Comparison of ENCODE assay signal across 1 cellular context in the genomic region with DNA sequence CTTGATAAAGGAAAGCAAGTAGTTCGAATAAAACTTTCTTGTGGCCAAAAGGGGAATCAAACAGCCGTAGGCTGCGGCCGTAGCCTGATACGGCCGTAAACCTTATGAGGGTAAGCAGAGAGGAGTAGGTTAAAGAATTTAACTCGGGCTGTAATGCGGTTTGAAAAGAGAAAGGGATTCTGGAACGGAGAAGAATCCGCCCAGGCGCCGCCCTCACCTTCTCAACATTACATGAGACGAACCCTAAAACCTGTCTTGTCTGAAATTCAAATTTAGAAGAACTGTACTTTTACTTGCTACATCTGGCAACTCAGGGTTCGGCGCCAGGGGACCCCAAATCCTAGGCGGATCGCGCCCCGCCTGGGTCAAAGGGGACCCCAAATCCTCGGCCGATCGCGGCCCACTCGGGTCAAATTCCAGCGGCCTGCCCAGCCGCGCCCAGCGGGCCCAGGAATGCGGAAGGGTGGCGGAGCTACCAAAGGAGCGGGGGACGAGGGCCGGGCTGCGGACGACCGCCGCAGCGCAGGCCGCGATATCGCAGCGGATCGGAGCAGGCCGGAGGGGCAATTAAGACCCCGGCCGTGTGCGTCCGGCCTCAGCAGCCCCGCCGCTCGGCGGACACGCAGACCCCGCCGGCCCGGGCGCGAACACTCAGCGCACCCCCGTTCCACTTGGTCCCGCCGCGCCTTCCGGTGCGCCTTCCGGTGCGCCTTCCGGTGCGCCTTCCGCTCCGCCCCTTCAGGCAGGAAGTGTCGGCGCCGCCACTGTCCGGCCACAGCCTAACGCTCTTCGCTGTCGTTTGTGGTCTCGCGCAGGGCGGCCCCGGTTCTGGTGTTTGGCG.
A peak's percentile ranks its signal among the peaks of the same experiment; 100 is the strongest.
TF ChIP-seq lines count a peak whose summit lies in the region.

A gene (plus strand): TSS at position 741 of the 841 bp plus-strand sequence. CDS start 10,766 bp downstream, outside the sequence.

TF ChIP-seq in HepG2, 621 proteins besides CTCF, POLR2A, EP300 and RAD21 (continued from another document and continues in another):
- TF ChIP-seq, protein P1, sequence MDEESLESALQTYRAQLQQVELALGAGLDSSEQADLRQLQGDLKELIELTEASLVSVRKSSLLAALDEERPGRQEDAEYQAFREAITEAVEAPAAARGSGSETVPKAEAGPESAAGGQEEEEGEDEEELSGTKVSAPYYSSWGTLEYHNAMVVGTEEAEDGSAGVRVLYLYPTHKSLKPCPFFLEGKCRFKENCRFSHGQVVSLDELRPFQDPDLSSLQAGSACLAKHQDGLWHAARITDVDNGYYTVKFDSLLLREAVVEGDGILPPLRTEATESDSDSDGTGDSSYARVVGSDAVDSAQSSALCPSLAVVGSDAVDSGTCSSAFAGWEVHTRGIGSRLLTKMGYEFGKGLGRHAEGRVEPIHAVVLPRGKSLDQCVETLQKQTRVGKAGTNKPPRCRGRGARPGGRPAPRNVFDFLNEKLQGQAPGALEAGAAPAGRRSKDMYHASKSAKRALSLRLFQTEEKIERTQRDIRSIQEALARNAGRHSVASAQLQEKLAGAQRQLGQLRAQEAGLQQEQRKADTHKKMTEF (CRISPR knock-in tag; IDR thresholded peaks at IDR 0.05) = peak; percentile 93
- TF ChIP-seq TARDBP (CRISPR knock-in tag; IDR thresholded peaks at IDR 0.05) (peak; percentile 20; the same call in 1 of the 2 replicates), NCOA1 (CRISPR knock-in tag; IDR thresholded peaks at IDR 0.05) (0 out of 2 replicates have a peak, but pooled peaks have one; percentile 68), GABPA (IDR thresholded peaks at IDR 0.05; ENCODE audit: low read depth, low read length) (peak; percentile 94), GABPA (CRISPR knock-in tag; IDR thresholded peaks at IDR 0.05; ENCODE audit: low read depth) (peak; percentile 87), ZNF468 (CRISPR knock-in tag; IDR thresholded peaks at IDR 0.05) (0 out of 2 replicates have a peak, but pooled peaks have one; percentile 52), ZFP36L1 (CRISPR knock-in tag; IDR thresholded peaks at IDR 0.05) (no peak), HIVEP1 (CRISPR knock-in tag; IDR thresholded peaks at IDR 0.05) (0 out of 2 replicates have a peak, but pooled peaks have one; percentile 39), HHEX (CRISPR knock-in tag; IDR thresholded peaks at IDR 0.05) (no peak), TBX3 (IDR thresholded peaks at IDR 0.05; ENCODE audit: borderline replicate concordance) (peak; percentile 92), ZNF274 (CRISPR knock-in tag; IDR thresholded peaks at IDR 0.05) (peak; percentile 83), TMF1 (CRISPR knock-in tag; IDR thresholded peaks at IDR 0.05; ENCODE audit: low read depth) (no peak), ISL2 (CRISPR knock-in tag; IDR thresholded peaks at IDR 0.05) (peak; percentile 50), TEAD2 (CRISPR knock-in tag; IDR thresholded peaks at IDR 0.05) (peak; percentile 76), ZNF101 (CRISPR knock-in tag; IDR thresholded peaks at IDR 0.05; ENCODE audit: borderline replicate concordance, low read depth) (no peak), SRY (CRISPR knock-in tag; IDR thresholded peaks at IDR 0.05) (peak; percentile 83; the same call in 1 of the 2 replicates), ZNF720 (CRISPR knock-in tag; IDR thresholded peaks at IDR 0.05) (no peak), ZNF564 (CRISPR knock-in tag; IDR thresholded peaks at IDR 0.05) (no peak), BHLHE40 (IDR thresholded peaks at IDR 0.05; ENCODE audit: low read length) (peak; percentile 95), SIX1 (CRISPR knock-in tag; IDR thresholded peaks at IDR 0.05; ENCODE audit: borderline replicate concordance) (peak; percentile 51; the same call in 1 of the 2 replicates), REPIN1 (CRISPR knock-in tag; IDR thresholded peaks at IDR 0.05; ENCODE audit: borderline replicate concordance, low read depth) (0 out of 2 replicates have a peak, but pooled peaks have one; percentile 58), ZNF7 (CRISPR knock-in tag; IDR thresholded peaks at IDR 0.05) (no peak), CBFB (CRISPR knock-in tag; IDR thresholded peaks at IDR 0.05) (peak; percentile 88), ZBTB20 (CRISPR knock-in tag; IDR thresholded peaks at IDR 0.05; ENCODE audit: borderline replicate concordance, low read depth) (no peak), HDAC6 (IDR thresholded peaks at IDR 0.05; ENCODE audit: low read depth, low read length) (no peak), YY1 (IDR thresholded peaks at IDR 0.05; ENCODE audit: insufficient read depth, insufficient replicate concordance, low read depth, low read length) (peak; percentile 49), ZNF629 (CRISPR knock-in tag; conservative IDR thresholded peaks at IDR 0.05) (no peak), ZNF841 (CRISPR knock-in tag; IDR thresholded peaks at IDR 0.05; ENCODE audit: borderline replicate concordance) (no peak), HMGA1 (CRISPR knock-in tag; conservative IDR thresholded peaks at IDR 0.05) (no peak), YEATS2 (CRISPR knock-in tag; IDR thresholded peaks at IDR 0.05; ENCODE audit: borderline replicate concordance) (peak; percentile 78), TOPORS (CRISPR knock-in tag; IDR thresholded peaks at IDR 0.05) (no peak; the same call in 1 of the 2 replicates), ZNF614 (CRISPR knock-in tag; IDR thresholded peaks at IDR 0.05; ENCODE audit: borderline replicate concordance) (no peak), ZNF460 (CRISPR knock-in tag; IDR thresholded peaks at IDR 0.05; ENCODE audit: borderline replicate concordance) (no peak), PCBP1 (IDR thresholded peaks at IDR 0.05; ENCODE audit: borderline replicate concordance, low read depth, low read length) (peak; percentile 86; the same call in 1 of the 2 replicates), BORCS8-MEF2B (CRISPR knock-in tag; IDR thresholded peaks at IDR 0.05) (peak; percentile 57; the same call in 1 of the 2 replicates), FOSL1 (CRISPR knock-in tag; IDR thresholded peaks at IDR 0.05; ENCODE audit: borderline replicate concordance) (no peak), SRF (IDR thresholded peaks at IDR 0.05; ENCODE audit: low read depth, low read length) (no peak), ZNF660 (CRISPR knock-in tag; IDR thresholded peaks at IDR 0.05; ENCODE audit: borderline replicate concordance, low read depth) (no peak), ZNF788 (CRISPR knock-in tag; IDR thresholded peaks at IDR 0.05; ENCODE audit: borderline replicate concordance) (peak; percentile 80)
- TF ChIP-seq, protein P2, sequence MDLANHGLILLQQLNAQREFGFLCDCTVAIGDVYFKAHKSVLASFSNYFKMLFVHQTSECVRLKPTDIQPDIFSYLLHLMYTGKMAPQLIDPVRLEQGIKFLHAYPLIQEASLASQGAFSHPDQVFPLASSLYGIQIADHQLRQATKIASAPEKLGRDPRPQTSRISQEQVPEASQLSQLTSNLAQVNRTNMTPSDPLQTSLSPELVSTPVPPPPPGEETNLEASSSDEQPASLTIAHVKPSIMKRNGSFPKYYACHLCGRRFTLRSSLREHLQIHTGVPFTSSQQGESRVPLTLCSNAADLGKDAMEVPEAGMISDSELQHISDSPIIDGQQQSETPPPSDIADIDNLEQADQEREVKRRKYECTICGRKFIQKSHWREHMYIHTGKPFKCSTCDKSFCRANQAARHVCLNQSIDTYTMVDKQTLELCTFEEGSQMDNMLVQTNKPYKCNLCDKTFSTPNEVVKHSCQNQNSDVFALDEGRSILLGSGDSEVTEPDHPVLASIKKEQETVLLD (CRISPR knock-in tag; IDR thresholded peaks at IDR 0.05; ENCODE audit: low read depth) = no peak
- TF ChIP-seq, protein P3, sequence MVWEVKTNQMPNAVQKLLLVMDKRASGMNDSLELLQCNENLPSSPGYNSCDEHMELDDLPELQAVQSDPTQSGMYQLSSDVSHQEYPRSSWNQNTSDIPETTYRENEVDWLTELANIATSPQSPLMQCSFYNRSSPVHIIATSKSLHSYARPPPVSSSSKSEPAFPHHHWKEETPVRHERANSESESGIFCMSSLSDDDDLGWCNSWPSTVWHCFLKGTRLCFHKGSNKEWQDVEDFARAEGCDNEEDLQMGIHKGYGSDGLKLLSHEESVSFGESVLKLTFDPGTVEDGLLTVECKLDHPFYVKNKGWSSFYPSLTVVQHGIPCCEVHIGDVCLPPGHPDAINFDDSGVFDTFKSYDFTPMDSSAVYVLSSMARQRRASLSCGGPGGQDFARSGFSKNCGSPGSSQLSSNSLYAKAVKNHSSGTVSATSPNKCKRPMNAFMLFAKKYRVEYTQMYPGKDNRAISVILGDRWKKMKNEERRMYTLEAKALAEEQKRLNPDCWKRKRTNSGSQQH (CRISPR knock-in tag; IDR thresholded peaks at IDR 0.05; ENCODE audit: low read depth) = no peak
- TF ChIP-seq, protein P4, sequence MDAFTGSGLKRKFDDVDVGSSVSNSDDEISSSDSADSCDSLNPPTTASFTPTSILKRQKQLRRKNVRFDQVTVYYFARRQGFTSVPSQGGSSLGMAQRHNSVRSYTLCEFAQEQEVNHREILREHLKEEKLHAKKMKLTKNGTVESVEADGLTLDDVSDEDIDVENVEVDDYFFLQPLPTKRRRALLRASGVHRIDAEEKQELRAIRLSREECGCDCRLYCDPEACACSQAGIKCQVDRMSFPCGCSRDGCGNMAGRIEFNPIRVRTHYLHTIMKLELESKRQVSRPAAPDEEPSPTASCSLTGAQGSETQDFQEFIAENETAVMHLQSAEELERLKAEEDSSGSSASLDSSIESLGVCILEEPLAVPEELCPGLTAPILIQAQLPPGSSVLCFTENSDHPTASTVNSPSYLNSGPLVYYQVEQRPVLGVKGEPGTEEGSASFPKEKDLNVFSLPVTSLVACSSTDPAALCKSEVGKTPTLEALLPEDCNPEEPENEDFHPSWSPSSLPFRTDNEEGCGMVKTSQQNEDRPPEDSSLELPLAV (CRISPR knock-in tag; conservative IDR thresholded peaks at IDR 0.05; ENCODE audit: low read depth) = no peak
- TF ChIP-seq, protein P5, sequence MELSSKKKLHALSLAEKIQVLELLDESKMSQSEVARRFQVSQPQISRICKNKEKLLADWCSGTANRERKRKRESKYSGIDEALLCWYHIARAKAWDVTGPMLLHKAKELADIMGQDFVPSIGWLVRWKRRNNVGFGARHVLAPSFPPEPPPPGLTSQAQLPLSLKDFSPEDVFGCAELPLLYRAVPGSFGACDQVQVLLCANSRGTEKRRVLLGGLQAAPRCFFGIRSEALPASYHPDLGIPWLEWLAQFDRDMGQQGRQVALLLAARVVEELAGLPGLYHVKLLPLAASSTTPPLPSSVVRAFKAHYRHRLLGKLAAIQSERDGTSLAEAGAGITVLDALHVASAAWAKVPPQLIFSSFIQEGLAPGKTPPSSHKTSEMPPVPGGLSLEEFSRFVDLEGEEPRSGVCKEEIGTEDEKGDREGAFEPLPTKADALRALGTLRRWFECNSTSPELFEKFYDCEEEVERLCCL (CRISPR knock-in tag; IDR thresholded peaks at IDR 0.05; ENCODE audit: borderline replicate concordance) = no peak
- TF ChIP-seq, protein P6, sequence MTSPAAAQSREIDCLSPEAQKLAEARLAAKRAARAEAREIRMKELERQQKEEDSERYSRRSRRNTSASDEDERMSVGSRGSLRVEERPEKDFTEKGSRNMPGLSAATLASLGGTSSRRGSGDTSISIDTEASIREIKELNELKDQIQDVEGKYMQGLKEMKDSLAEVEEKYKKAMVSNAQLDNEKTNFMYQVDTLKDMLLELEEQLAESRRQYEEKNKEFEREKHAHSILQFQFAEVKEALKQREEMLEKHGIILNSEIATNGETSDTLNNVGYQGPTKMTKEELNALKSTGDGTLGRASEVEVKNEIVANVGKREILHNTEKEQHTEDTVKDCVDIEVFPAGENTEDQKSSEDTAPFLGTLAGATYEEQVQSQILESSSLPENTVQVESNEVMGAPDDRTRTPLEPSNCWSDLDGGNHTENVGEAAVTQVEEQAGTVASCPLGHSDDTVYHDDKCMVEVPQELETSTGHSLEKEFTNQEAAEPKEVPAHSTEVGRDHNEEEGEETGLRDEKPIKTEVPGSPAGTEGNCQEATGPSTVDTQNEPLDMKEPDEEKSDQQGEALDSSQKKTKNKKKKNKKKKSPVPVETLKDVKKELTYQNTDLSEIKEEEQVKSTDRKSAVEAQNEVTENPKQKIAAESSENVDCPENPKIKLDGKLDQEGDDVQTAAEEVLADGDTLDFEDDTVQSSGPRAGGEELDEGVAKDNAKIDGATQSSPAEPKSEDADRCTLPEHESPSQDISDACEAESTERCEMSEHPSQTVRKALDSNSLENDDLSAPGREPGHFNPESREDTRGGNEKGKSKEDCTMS (CRISPR knock-in tag; conservative IDR thresholded peaks at IDR 0.05) = no peak
- TF ChIP-seq, protein P7, sequence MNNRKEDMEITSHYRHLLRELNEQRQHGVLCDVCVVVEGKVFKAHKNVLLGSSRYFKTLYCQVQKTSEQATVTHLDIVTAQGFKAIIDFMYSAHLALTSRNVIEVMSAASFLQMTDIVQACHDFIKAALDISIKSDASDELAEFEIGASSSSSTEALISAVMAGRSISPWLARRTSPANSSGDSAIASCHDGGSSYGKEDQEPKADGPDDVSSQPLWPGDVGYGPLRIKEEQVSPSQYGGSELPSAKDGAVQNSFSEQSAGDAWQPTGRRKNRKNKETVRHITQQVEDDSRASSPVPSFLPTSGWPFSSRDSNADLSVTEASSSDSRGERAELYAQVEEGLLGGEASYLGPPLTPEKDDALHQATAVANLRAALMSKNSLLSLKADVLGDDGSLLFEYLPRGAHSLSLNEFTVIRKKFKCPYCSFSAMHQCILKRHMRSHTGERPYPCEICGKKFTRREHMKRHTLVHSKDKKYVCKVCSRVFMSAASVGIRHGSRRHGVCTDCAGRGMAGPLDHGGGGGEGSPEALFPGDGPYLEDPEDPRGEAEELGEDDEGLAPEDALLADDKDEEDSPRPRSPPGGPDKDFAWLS (CRISPR knock-in tag; IDR thresholded peaks at IDR 0.05; ENCODE audit: borderline replicate concordance) = no peak
- TF ChIP-seq, protein P8, sequence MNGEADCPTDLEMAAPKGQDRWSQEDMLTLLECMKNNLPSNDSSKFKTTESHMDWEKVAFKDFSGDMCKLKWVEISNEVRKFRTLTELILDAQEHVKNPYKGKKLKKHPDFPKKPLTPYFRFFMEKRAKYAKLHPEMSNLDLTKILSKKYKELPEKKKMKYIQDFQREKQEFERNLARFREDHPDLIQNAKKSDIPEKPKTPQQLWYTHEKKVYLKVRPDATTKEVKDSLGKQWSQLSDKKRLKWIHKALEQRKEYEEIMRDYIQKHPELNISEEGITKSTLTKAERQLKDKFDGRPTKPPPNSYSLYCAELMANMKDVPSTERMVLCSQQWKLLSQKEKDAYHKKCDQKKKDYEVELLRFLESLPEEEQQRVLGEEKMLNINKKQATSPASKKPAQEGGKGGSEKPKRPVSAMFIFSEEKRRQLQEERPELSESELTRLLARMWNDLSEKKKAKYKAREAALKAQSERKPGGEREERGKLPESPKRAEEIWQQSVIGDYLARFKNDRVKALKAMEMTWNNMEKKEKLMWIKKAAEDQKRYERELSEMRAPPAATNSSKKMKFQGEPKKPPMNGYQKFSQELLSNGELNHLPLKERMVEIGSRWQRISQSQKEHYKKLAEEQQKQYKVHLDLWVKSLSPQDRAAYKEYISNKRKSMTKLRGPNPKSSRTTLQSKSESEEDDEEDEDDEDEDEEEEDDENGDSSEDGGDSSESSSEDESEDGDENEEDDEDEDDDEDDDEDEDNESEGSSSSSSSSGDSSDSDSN (CRISPR knock-in tag; IDR thresholded peaks at IDR 0.05) = 0 out of 2 replicates have a peak, but pooled peaks have one; percentile 80
- TF ChIP-seq, protein P9, sequence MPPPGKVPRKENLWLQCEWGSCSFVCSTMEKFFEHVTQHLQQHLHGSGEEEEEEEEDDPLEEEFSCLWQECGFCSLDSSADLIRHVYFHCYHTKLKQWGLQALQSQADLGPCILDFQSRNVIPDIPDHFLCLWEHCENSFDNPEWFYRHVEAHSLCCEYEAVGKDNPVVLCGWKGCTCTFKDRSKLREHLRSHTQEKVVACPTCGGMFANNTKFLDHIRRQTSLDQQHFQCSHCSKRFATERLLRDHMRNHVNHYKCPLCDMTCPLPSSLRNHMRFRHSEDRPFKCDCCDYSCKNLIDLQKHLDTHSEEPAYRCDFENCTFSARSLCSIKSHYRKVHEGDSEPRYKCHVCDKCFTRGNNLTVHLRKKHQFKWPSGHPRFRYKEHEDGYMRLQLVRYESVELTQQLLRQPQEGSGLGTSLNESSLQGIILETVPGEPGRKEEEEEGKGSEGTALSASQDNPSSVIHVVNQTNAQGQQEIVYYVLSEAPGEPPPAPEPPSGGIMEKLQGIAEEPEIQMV (CRISPR knock-in tag; IDR thresholded peaks at IDR 0.05; ENCODE audit: low read depth) = no peak
